In genomic region chr6:117440558-117441525, GRCh38 we compare ENCODE assay signal across 16 cellular contexts. TPM values are rescaled to one million over a fixed set of nuclear protein-coding genes. Genes with fewer than 3 reads are reported as not detected.
DNase-seq lines count a peak whose midpoint lies in the region; ATAC-seq, FAIRE-seq and TF ChIP-seq lines count a peak whose summit lies in the region.
"Had no signal": no experiment of that assay in that cellular context is flagged by ENCODE, and none has a peak within 500 bp of the region (broad histone marks: within the 10 kb centered on the region; RNA-seq: fewer than 3 reads in every experiment).

No MANE protein-coding gene starts in this region.

- H3K9me3 ChIP-seq in fibroblast of lung (ENCODE audit: control insufficient read depth, insufficient read depth, low read depth, low read length) (no peaks in the 10 kb centered on the region), ovary (no peaks in the 10 kb centered on the region)
- H3K9me3 ChIP-seq: gastrocnemius medialis had no signal

- no peak for TF ChIP-seq POLR2A in ovary (IDR thresholded peaks at IDR 0.05)

- H3K4me3 Mint-ChIP-seq in chondrocyte (ENCODE audit: unreplicated experiment), result no peak overlapping the region
- H3K4me3 Mint-ChIP-seq: activated T-cell treated with anti-CD3 and anti-CD28 coated beads, Interleukin-2, amount 50 U/mL, for 24 hours; brain; stimulated activated memory B cell treated with anti-CD40 and anti-IgM and Interleukin-4, amounts not matched to agents 10 μg/mL and 1 μg/mL and 100 μg/mL, for 72 hours had no signal

- no peak overlapping the region for H3K27ac Mint-ChIP-seq in chondrocyte (ENCODE audit: unreplicated experiment)
- H3K27ac Mint-ChIP-seq: activated T-cell treated with anti-CD3 and anti-CD28 coated beads, Interleukin-2, amount 50 U/mL, for 24 hours; brain; stimulated activated memory B cell treated with anti-CD40 and anti-IgM and Interleukin-4, amounts not matched to agents 10 μg/mL and 1 μg/mL and 100 μg/mL, for 72 hours had no signal

- H3K36me3 ChIP-seq in fibroblast of lung (ENCODE audit: control insufficient read depth, insufficient read depth, low read length) (no peaks in the 10 kb centered on the region), ovary (no peaks in the 10 kb centered on the region)
- H3K36me3 ChIP-seq: gastrocnemius medialis had no signal

- H2AFZ ChIP-seq in fibroblast of lung (ENCODE audit: low read length), result no peak overlapping the region

- peak overlapping the region; percentile 37 for H3K4me2 ChIP-seq in fibroblast of lung (ENCODE audit: extremely low read depth, insufficient read depth, low read length)

- peaks cover 8% of the 10 kb centered on the region for H3K9me3 Mint-ChIP-seq in chondrocyte (ENCODE audit: low read depth)
- H3K9me3 Mint-ChIP-seq: activated T-cell treated with anti-CD3 and anti-CD28 coated beads, Interleukin-2, amount 50 U/mL, for 24 hours; stimulated activated memory B cell treated with anti-CD40 and anti-IgM and Interleukin-4, amounts not matched to agents 10 μg/mL and 1 μg/mL and 100 μg/mL, for 72 hours had no signal

- H3K27ac ChIP-seq in fibroblast of lung (ENCODE audit: insufficient read depth, low read length) (peak overlapping the region; percentile 45), ovary (no peak overlapping the region)
- H3K27ac ChIP-seq: gastrocnemius medialis, VCaP had no signal

- DNase-seq in GM04504 (ENCODE audit: low read depth), result peak; percentile 93
- DNase-seq in RCC 7860 (ENCODE audit: low spot score), result peak; percentile 96
- DNase-seq in fibroblast of lung (ENCODE audit: low read depth in 2 of 2), result peak; percentile 95 to 99
- DNase-seq in skeletal muscle cell (ENCODE audit: low read depth), result peak; percentile 98
- DNase-seq in ovary, result no peak
- no peak for DNase-seq in MV-4-11 (lab: John Stamatoyannopoulos, UW)
- DNase-seq in chondrocyte (ENCODE audit: low spot score), result no peak
- DNase-seq: activated T-cell treated with anti-CD3 and anti-CD28 coated beads, Interleukin-2, amount 50 U/mL, for 24 hours; DMS 273 treated with DMSO at 0.1 percent for 48 hours; gastrocnemius medialis; left cardiac atrium; occipital lobe had no signal

- peaks cover 12% of the 10 kb centered on the region for H3K4me1 Mint-ChIP-seq in chondrocyte (ENCODE audit: low read depth)
- H3K4me1 Mint-ChIP-seq: brain; stimulated activated memory B cell treated with anti-CD40 and anti-IgM and Interleukin-4, amounts not matched to agents 10 μg/mL and 1 μg/mL and 100 μg/mL, for 72 hours had no signal

- H3K79me2 ChIP-seq in fibroblast of lung (ENCODE audit: control insufficient read depth, insufficient read depth, low read length), result no peaks in the 10 kb centered on the region

- intact Hi-C loops in ovary (cut with DNase I), result no loop called here

- whole genome bisulfite sequencing in ovary, 3 donors, result 78 to 89% (median 83%) methylated on average over 3 of the region's 3 CpGs

- H3K36me3 Mint-ChIP-seq in chondrocyte (ENCODE audit: low read depth), result peaks cover 2% of the 10 kb centered on the region
- H3K36me3 Mint-ChIP-seq: brain; stimulated activated memory B cell treated with anti-CD40 and anti-IgM and Interleukin-4, amounts not matched to agents 10 μg/mL and 1 μg/mL and 100 μg/mL, for 72 hours had no signal

- H3K27me3 Mint-ChIP-seq in chondrocyte (ENCODE audit: low read depth), result no peaks in the 10 kb centered on the region

- no peak for TF ChIP-seq CTCF in fibroblast of lung (conservative IDR thresholded peaks at IDR 0.05 in 1 of 2, IDR thresholded peaks at IDR 0.05 in 1 of 2; ENCODE audit: low read depth in 1 of 2, low read length in 2 of 2)
- no peak for TF ChIP-seq CTCF in ovary (IDR thresholded peaks at IDR 0.05)
- no peak for TF ChIP-seq CTCF in chondrocyte (IDR thresholded peaks at IDR 0.05)

- H3K4me1 ChIP-seq in fibroblast of lung (ENCODE audit: control insufficient read depth, extremely low read depth, insufficient read depth, low read length), result peaks cover 2% of the 10 kb centered on the region
- H3K4me1 ChIP-seq in ovary (ENCODE audit: insufficient read depth), result no peaks in the 10 kb centered on the region
- H3K4me1 ChIP-seq: gastrocnemius medialis had no signal

- FAIRE-seq in RCC 7860 (lab: Jason Lieb, UNC), result peak; percentile 88

- no peak for TF ChIP-seq EP300 in ovary (IDR thresholded peaks at IDR 0.05)

- ATAC-seq in HG03442 (IDR thresholded peaks at IDR 0.05; ENCODE audit: unreplicated experiment), result no peak
- ATAC-seq: gastrocnemius medialis; left cardiac atrium; stimulated activated memory B cell treated with anti-CD40 and anti-IgM and Interleukin-4, amounts not matched to agents 10 μg/mL and 1 μg/mL and 100 μg/mL, for 72 hours had no signal

- H3K9ac ChIP-seq in fibroblast of lung (ENCODE audit: insufficient read depth, low read length), result no peak overlapping the region

- H3K4me3 ChIP-seq in fibroblast of lung (replicated peaks in 1 of 4; ENCODE audit: control extremely low read depth in 1 of 4, insufficient read depth in 1 of 4, low read depth in 3 of 4, low read length in 4 of 4) (no peak overlapping the region), skeletal muscle cell (ENCODE audit: low read depth, low read length) (no peak overlapping the region), ovary (no peak overlapping the region)
- H3K4me3 ChIP-seq: gastrocnemius medialis had no signal

- H3K27me3 ChIP-seq in fibroblast of lung (ENCODE audit: control insufficient read depth, insufficient read depth, low read length) (no peaks in the 10 kb centered on the region), ovary (no peaks in the 10 kb centered on the region)
- H3K27me3 ChIP-seq: gastrocnemius medialis had no signal

- H4K20me1 ChIP-seq in fibroblast of lung (ENCODE audit: control insufficient read depth, extremely low read depth, insufficient read depth, low read length), result no peaks in the 10 kb centered on the region

RNA-seq across cellular contexts. Expression of gene ROS1, which starts 15.1 kb away (rescaled TPM):
- total RNA-seq in fibroblast of lung (under 0.01 TPM in 2 replicates), ovary (under 1 TPM in 4 of 7 donors, not detected in 3; under 0.01 to 0.62 (median 0.14) TPM), chondrocyte (not detected in 3 replicates)
- polyA plus RNA-seq in fibroblast of lung (0.01 TPM in 2 replicates), ovary (not detected)
- polyA plus RNA-seq in fibroblast of lung (2012), result 0.01 TPM in 1 of 2 replicates, not detected in the other
- polyA minus RNA-seq in fibroblast of lung (ENCODE audit: low replicate concordance), result not detected in 2 replicates
- total RNA-seq: gastrocnemius medialis, left cardiac atrium had no signal

RNA-seq across cellular contexts. Expression of gene DCBLD1, which starts 41.6 kb away (rescaled TPM):
- total RNA-seq in fibroblast of lung (44.4 and 53.7 TPM in 2 replicates), ovary (1 to 10 TPM; 2.8 to 4.2 (median 3.3) TPM), chondrocyte (32.2 to 39.3 TPM (median 33.3 TPM) in 3 replicates)
- polyA plus RNA-seq in fibroblast of lung (21.5 and 35.2 TPM in 2 replicates), ovary (1 to 10 TPM; 2.3 to 9.2 TPM)
- 16.5 and 26.9 TPM in 2 replicates for polyA plus RNA-seq in fibroblast of lung (2012)
- polyA minus RNA-seq in fibroblast of lung (ENCODE audit: low replicate concordance), result 5.6 and 7.2 TPM in 2 replicates

Comparison
In these comparisons a context has a peak if more than half of its experiments do, and no peak if none do; other contexts are left out.
1. DNase-seq: peak in GM04504 (single experiment), RCC 7860 (single experiment), fibroblast of lung (2 of 2) and skeletal muscle cell (single experiment); none in ovary (0 of 5), MV-4-11 (single experiment) and chondrocyte (single experiment).